Comparison of ENCODE assay signal across 33 cellular contexts in genomic region chr7:98655611-98656010, GRCh38. TPM values are rescaled to one million over a fixed set of nuclear protein-coding genes. Genes with fewer than 3 reads are reported as not detected.
"Had no signal": no experiment of that assay in that cellular context is flagged by ENCODE, and none has a peak within 500 bp of the region (broad histone marks: within the 10 kb centered on the region; RNA-seq: fewer than 3 reads in every experiment).

No MANE protein-coding gene starts in this region.

- H3K36me3 ChIP-seq: breast epithelium, Peyer's patch, WERI-Rb-1 had no signal

- H3K27ac ChIP-seq: body of pancreas, breast epithelium, KMS-11, Peyer's patch, WERI-Rb-1 had no signal

- H3K4me1 ChIP-seq: body of pancreas, breast epithelium, Peyer's patch had no signal

- DNase-seq: activated CD4-positive, alpha-beta memory T cell treated with anti-CD3 and anti-CD28 coated beads, Interleukin-2, amount 10 ng/mL, durations not matched to agents 7 days and 5 days; activated CD4-positive, alpha-beta T cell treated with anti-CD3 and anti-CD28 coated beads for 1 hour; activated CD4-positive, alpha-beta T cell treated with anti-CD3 and anti-CD28 coated beads for 48 hours; activated CD4-positive, CD25-positive, alpha-beta regulatory T cell; activated CD8-positive, alpha-beta memory T cell treated with anti-CD3 and anti-CD28 coated beads for 24 hours; activated CD8-positive, alpha-beta memory T cell treated with anti-CD3 and anti-CD28 coated beads, Interleukin-2, amount 10 ng/mL, durations not matched to agents 7 days and 5 days; activated effector memory CD4-positive, alpha-beta T cell treated with anti-CD3 and anti-CD28 coated beads, Interleukin-2, amount 50 U/mL, for 16 hours; activated naive CD4-positive, alpha-beta T cell; activated naive CD4-positive, alpha-beta T cell treated with anti-CD3 and anti-CD28 coated beads, Interleukin-2, amount 50 U/mL, for 16 hours; activated naive CD8-positive, alpha-beta T cell treated with anti-CD3 and anti-CD28 coated beads for 36 hours; activated T-cell treated with anti-CD3 and anti-CD28 coated beads, Interleukin-2, amount 50 U/mL, for 1 hour; activated T-cell treated with anti-CD3 and anti-CD28 coated beads, Interleukin-2, amount 50 U/mL, for 72 hours; body of pancreas; NCI-H1105; NCI-H1417 treated with DMSO at 0.1 percent for 48 hours; NCI-H187 treated with DMSO at 0.1 percent for 48 hours; NCI-H2081; NCI-H226; NCI-H446 treated with DMSO at 0.1 percent for 48 hours; NCI-H524; NCI-H69; PC-3; Peyer's patch; RPMI8226; SIG-M5; T-cell; T-helper 17 cell; T-helper 9 cell; WERI-Rb-1 had no signal

- H3K4me3 ChIP-seq: body of pancreas, breast epithelium, Peyer's patch had no signal

- ATAC-seq: activated CD8-positive, alpha-beta memory T cell treated with anti-CD3 and anti-CD28 coated beads, Interleukin-2, amount 10 ng/mL, durations not matched to agents 7 days and 5 days; activated T-cell treated with anti-CD3 and anti-CD28 coated beads, Interleukin-2, amount 50 U/mL, for 72 hours; activated T-helper 17 cell treated with anti-CD3 and anti-CD28 coated beads, Interleukin-2, amount 50 U/mL, for 72 hours; body of pancreas; PC-3; SK-N-SH treated with all-trans-retinoic acid at 6 μM for 48 hours; T-cell; T-helper 17 cell had no signal

- H3K27me3 ChIP-seq: body of pancreas, breast epithelium, Peyer's patch had no signal

- H3K9me3 ChIP-seq: body of pancreas, Peyer's patch had no signal

RNA-seq across cellular contexts. Expression of gene NPTX2, which starts 38.5 kb away (rescaled TPM):
- total RNA-seq: activated CD4-positive, alpha-beta memory T cell treated with anti-CD3 and anti-CD28 coated beads, Interleukin-2, amount 10 ng/mL, durations not matched to agents 7 days and 5 days; activated CD8-positive, alpha-beta memory T cell treated with anti-CD3 and anti-CD28 coated beads, Interleukin-2, amount 10 ng/mL, durations not matched to agents 7 days and 5 days; activated naive CD8-positive, alpha-beta T cell treated with anti-CD3 and anti-CD28 coated beads for 36 hours; activated T-helper 17 cell treated with anti-CD3 and anti-CD28 coated beads, Interleukin-2, amount 50 U/mL, for 72 hours; PC-3; T-helper 17 cell had no signal
